ENCODE assay signal across 16 cellular contexts in the genomic region with DNA sequence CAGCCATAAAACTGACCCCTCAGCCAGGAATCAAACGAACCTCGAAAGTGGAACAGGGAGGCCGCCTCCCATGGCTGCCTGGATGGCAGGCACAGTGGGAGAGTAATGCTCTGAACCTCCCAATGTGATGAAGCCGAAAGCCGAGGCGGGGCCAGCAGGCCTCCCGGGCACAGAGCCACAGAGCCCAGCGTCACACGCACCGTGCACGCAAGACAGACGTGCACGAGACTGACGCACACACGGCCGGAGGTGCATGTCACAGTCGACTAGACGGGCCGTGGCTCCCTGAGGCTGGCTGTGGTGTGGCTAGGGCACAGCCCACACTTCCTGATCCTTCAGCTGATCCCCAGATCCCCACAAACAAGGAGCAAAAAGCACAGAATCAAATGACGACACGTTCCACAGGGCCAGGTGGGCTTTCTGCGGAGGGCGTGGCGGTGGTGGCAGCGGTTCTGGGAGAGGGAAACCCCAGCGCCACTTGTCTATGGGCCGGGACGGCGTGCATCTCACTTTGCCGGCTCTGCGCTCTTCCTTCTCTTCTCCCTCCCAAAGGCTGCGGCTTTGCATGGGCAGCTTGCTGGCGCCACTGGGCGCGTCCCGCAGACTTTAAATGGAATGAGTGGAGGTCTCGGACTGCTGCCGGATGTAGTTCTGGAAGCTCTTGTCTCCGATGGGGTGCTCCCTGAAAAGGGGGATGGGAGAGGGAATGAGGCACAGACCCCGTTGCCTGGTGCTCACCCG. TPM values are rescaled to one million over a fixed set of nuclear protein-coding genes. Genes with fewer than 3 reads are reported as not detected.
DNase-seq lines count a peak whose midpoint lies in the region; ATAC-seq and TF ChIP-seq lines count a peak whose summit lies in the region.
"Had no signal": no experiment of that assay in that cellular context is flagged by ENCODE, and none has a peak within 500 bp of the region (broad histone marks: within the 10 kb centered on the region; RNA-seq: fewer than 3 reads in every experiment).

No MANE protein-coding gene starts in this region.

- CTCF ChIA-PET in IMR-90 (lab: Yijun Ruan, JAX), result no interaction called here

- no peak for ATAC-seq in IMR-90 (ENCODE audit: low read depth)
- ATAC-seq: activated CD4-positive, CD25-positive, alpha-beta regulatory T cell treated with anti-CD3 and anti-CD28 coated beads, Interleukin-2, amount 50 U/mL, for 24 hours; pancreas had no signal

- no peak overlapping the region for H3K4me2 ChIP-seq in IMR-90 (ENCODE audit: low read depth, low read length)
- no peak overlapping the region for H3K4me2 ChIP-seq in neuronal stem cell (ENCODE audit: insufficient read depth, low read length, poor library complexity, severe bottlenecking)

- no peak overlapping the region for H2BK15ac ChIP-seq in IMR-90 (ENCODE audit: low read depth, low read length)
- no peak overlapping the region for H2BK15ac ChIP-seq in neuronal stem cell (ENCODE audit: low read length)

- H2AK9ac ChIP-seq in IMR-90 (replicated peaks; ENCODE audit: low read depth, low read length, poor library complexity), result peak overlapping the region; percentile 55

- H2AFZ ChIP-seq in IMR-90 (replicated peaks; ENCODE audit: low read length, poor library complexity) (peak overlapping the region; percentile 14), neuronal stem cell (ENCODE audit: low read length) (no peak overlapping the region)

- no peak for TF ChIP-seq POLR2A in IMR-90 (IDR thresholded peaks at IDR 0.05; ENCODE audit: low read depth, low read length)

- POLR2A ChIA-PET in IMR-90 (lab: Charles Lee; ENCODE audit: unreplicated experiment), result no interaction called here

- no peak overlapping the region for H3K27ac ChIP-seq in IMR-90 (ENCODE audit: insufficient read depth, low read length)
- H3K27ac ChIP-seq in neuronal stem cell (replicated peaks; ENCODE audit: low read length), result no peak overlapping the region
- no peak overlapping the region for H3K27ac ChIP-seq in colonic mucosa
- H3K27ac ChIP-seq: ascending aorta, pancreas, SJSA1, thoracic aorta had no signal

- H2BK120ac ChIP-seq in IMR-90 (ENCODE audit: low read depth, low read length), result no peak overlapping the region
- no peak overlapping the region for H2BK120ac ChIP-seq in neuronal stem cell (ENCODE audit: low read depth, low read length)

- DNase-seq in DMS153 (lab: John Stamatoyannopoulos, UW) (peak; percentile 16), IMR-90 (no peak), fibroblast of the aortic adventitia (ENCODE audit: low read depth) (peak; percentile 31), neuronal stem cell (ENCODE audit: low spot score) (no peak), NCI-H1694 (lab: John Stamatoyannopoulos, UW) (no peak), colonic mucosa (no peak), NCI-H2227 treated with DMSO at 0.1 percent for 48 hours (lab: John Stamatoyannopoulos, UW) (no peak)
- DNase-seq: foreskin melanocyte, GDM1, NCI-H1436, NCI-H226 had no signal

- no peak overlapping the region for H2AK5ac ChIP-seq in IMR-90 (ENCODE audit: low read depth, low read length)
- no peak overlapping the region for H2AK5ac ChIP-seq in neuronal stem cell (ENCODE audit: low read depth, low read length)

- H3K79me1 ChIP-seq in IMR-90 (ENCODE audit: low read depth in 1 of 2, low read length in 2 of 2) (peaks cover 6 to 60% of the 10 kb centered on the region in 2 experiments; a peak in 3 of 4 replicates), neuronal stem cell (ENCODE audit: low read depth, low read length) (no peaks in the 10 kb centered on the region)

- TF ChIP-seq CTCF in IMR-90 (conservative IDR thresholded peaks at IDR 0.05; ENCODE audit: low read depth, low read length), result no peak
- TF ChIP-seq CTCF in fibroblast of the aortic adventitia (IDR thresholded peaks at IDR 0.05; ENCODE audit: insufficient read depth, low read length), result no peak
- no peak for TF ChIP-seq CTCF in colonic mucosa (IDR thresholded peaks at IDR 0.05)

- H3K4me1 ChIP-seq in IMR-90 (ENCODE audit: control insufficient read depth, insufficient read depth, low read length) (peaks cover 10% of the 10 kb centered on the region), neuronal stem cell (ENCODE audit: control insufficient read depth in 2 of 2, insufficient read depth in 1 of 2, low read depth in 1 of 2, low read length in 2 of 2) (peaks cover 6 to 11% of the 10 kb centered on the region in 2 donors), colonic mucosa (no peaks in the 10 kb centered on the region)
- H3K4me1 ChIP-seq: pancreas had no signal

- H3K18ac ChIP-seq in IMR-90 (ENCODE audit: low read depth, low read length) (no peak overlapping the region), neuronal stem cell (ENCODE audit: low read length) (peak overlapping the region; percentile 42)

- in situ Hi-C loops in IMR-90 (cut with MboI; ENCODE audit: low sequenced_read_pairs), result no loop called here

- H2BK5ac ChIP-seq in IMR-90 (ENCODE audit: low read depth, low read length, poor library complexity, severe bottlenecking), result no peak overlapping the region
- no peak overlapping the region for H2BK5ac ChIP-seq in neuronal stem cell (ENCODE audit: low read length)

- dilution Hi-C loops in IMR-90 (cut with HindIII; ENCODE audit: low sequenced_read_pairs, unreplicated experiment), result no loop called here

- H4K91ac ChIP-seq in IMR-90 (ENCODE audit: insufficient read depth, low read depth, low read length) (no peak overlapping the region), neuronal stem cell (ENCODE audit: low read depth, low read length, poor library complexity) (no peak overlapping the region)

- H3K9me3 ChIP-seq in IMR-90 (ENCODE audit: control insufficient read depth, insufficient read depth, low read length) (no peaks in the 10 kb centered on the region), neuronal stem cell (replicated peaks in 1 of 2; ENCODE audit: control insufficient read depth in 2 of 2, insufficient read depth in 1 of 2, low read depth in 1 of 2, low read length in 2 of 2) (peaks cover 0 to 6% of the 10 kb centered on the region in 2 donors), colonic mucosa (no peaks in the 10 kb centered on the region)
- H3K9me3 ChIP-seq: ascending aorta, pancreas, SJSA1, thoracic aorta had no signal

- H3K4me3 ChIP-seq in IMR-90 (ENCODE audit: insufficient read depth, low read depth, low read length), result no peak overlapping the region
- no peak overlapping the region for H3K4me3 ChIP-seq in fibroblast of the aortic adventitia (ENCODE audit: low read depth, low read length)
- H3K4me3 ChIP-seq in neuronal stem cell (ENCODE audit: low read length in 2 of 2), result no peak overlapping the region
- no peak overlapping the region for H3K4me3 ChIP-seq in colonic mucosa
- H3K4me3 ChIP-seq: ascending aorta, pancreas, SJSA1, thoracic aorta had no signal

- H2BK12ac ChIP-seq in neuronal stem cell (ENCODE audit: low read length), result no peak overlapping the region

- H3K36me3 ChIP-seq in IMR-90 (ENCODE audit: control insufficient read depth, insufficient read depth, low read length) (peaks cover 72% of the 10 kb centered on the region), neuronal stem cell (replicated peaks in 1 of 2; ENCODE audit: control insufficient read depth in 2 of 2, insufficient read depth in 2 of 2, low read length in 2 of 2) (peaks cover 12 to 76% of the 10 kb centered on the region in 2 donors), colonic mucosa (no peaks in the 10 kb centered on the region)
- H3K36me3 ChIP-seq: pancreas had no signal

- peaks cover 33% of the 10 kb centered on the region for H3K9me1 ChIP-seq in IMR-90 (ENCODE audit: insufficient read depth, low read length)

- WGBS in IMR-90 (ENCODE audit: extremely low coverage in 2 of 2, insufficient read length in 1 of 2), 2 experiments, result 92% methylated on average over 16 of the region's 41 CpGs; no CpG with 5 or more reads in 1 of the 2 experiments
- WGBS in neuronal stem cell (ENCODE audit: extremely low coverage in 2 of 2, insufficient read length in 2 of 2, insufficient replicate concordance in 1 of 2), 2 donors, result no CpG with 5 or more reads among the region's 41 CpGs

- TF ChIP-seq RAD21 in IMR-90 (IDR thresholded peaks at IDR 0.05; ENCODE audit: low read length), result no peak

- peaks cover 17% of the 10 kb centered on the region for H4K20me1 ChIP-seq in IMR-90 (ENCODE audit: insufficient read depth, low read length)

- H4K5ac ChIP-seq in IMR-90 (ENCODE audit: low read depth, low read length), result no peak overlapping the region

- no peak overlapping the region for H3K56ac ChIP-seq in IMR-90 (ENCODE audit: extremely low read depth, insufficient read depth, low read length)

- no peak overlapping the region for H3K4ac ChIP-seq in IMR-90 (ENCODE audit: low read depth, low read length)
- H3K4ac ChIP-seq in neuronal stem cell (ENCODE audit: low read length), result no peak overlapping the region

- no peak overlapping the region for H3K23ac ChIP-seq in IMR-90 (ENCODE audit: low read depth, low read length)
- no peak overlapping the region for H3K23ac ChIP-seq in neuronal stem cell (ENCODE audit: low read depth, low read length, poor library complexity)

- no peak overlapping the region for H3K14ac ChIP-seq in IMR-90 (replicated peaks; ENCODE audit: low read depth, low read length)
- no peak overlapping the region for H3K14ac ChIP-seq in neuronal stem cell (ENCODE audit: low read length)

- no peak overlapping the region for H2BK20ac ChIP-seq in IMR-90 (ENCODE audit: low read depth, low read length)

- no TSS peak for BruUV-seq in IMR-90 (replicated peaks; lab: Mats Ljungman, UMichigan)

- H3K27me3 ChIP-seq in IMR-90 (ENCODE audit: control insufficient read depth, insufficient read depth, low read length) (no peaks in the 10 kb centered on the region), neuronal stem cell (ENCODE audit: control insufficient read depth in 3 of 3, insufficient read depth in 3 of 3, low read depth in 1 of 3, low read length in 3 of 3) (no peaks in the 10 kb centered on the region), colonic mucosa (no peaks in the 10 kb centered on the region)
- H3K27me3 ChIP-seq: ascending aorta, pancreas, SJSA1 had no signal

- H4K8ac ChIP-seq in IMR-90 (ENCODE audit: low read depth in 2 of 2, low read length in 2 of 2) (no peak overlapping the region), neuronal stem cell (ENCODE audit: low read depth, low read length) (no peak overlapping the region)

- H3K9ac ChIP-seq in IMR-90 (ENCODE audit: low read depth, low read length) (no peak overlapping the region), neuronal stem cell (ENCODE audit: low read depth, low read length, poor library complexity) (peak overlapping the region; percentile 63), colonic mucosa (ENCODE audit: low read depth in 2 of 2, low read length in 2 of 2) (no peak overlapping the region)

- intact Hi-C loops in IMR-90 (cut with micrococcal nuclease), result no loop called here
- intact Hi-C loops in colonic mucosa (cut with DNase I), result no loop called here

TF ChIP-seq in IMR-90, 13 proteins besides CTCF, POLR2A, EP300 and RAD21 (continues in another document):
- no peak for TF ChIP-seq BHLHE40 (IDR thresholded peaks at IDR 0.05; ENCODE audit: low read depth, low read length)

RNA-seq across cellular contexts. Expression of gene C13orf46, which starts 5.0 kb away (rescaled TPM):
- total RNA-seq in IMR-90 (2012; rRNA removed) (under 0.01 TPM in 2 replicates), fibroblast of the aortic adventitia (ENCODE audit: low replicate concordance) (0.16 and 0.27 TPM in 2 replicates), colonic mucosa (under 1 TPM; 0.24 to 0.44 TPM)
- 2.1 and 2.5 TPM in 2 replicates for polyA plus RNA-seq in IMR-90 (2012; rRNA removed)
- polyA plus RNA-seq in IMR-90 (2012; cell fraction: cytosol; rRNA removed), result 1.7 and 1.8 TPM in 2 replicates
- polyA plus RNA-seq in IMR-90 (2012; cell fraction: nucleus; rRNA removed; ENCODE audit: low replicate concordance), result 8.9 and 10.0 TPM in 2 replicates
- polyA plus RNA-seq in neuronal stem cell (2013, experiment 1 of 2), result 0.03 TPM
- 0.04 TPM for polyA plus RNA-seq in neuronal stem cell (2013, experiment 2 of 2)
- total RNA-seq: SJSA1 had no signal

Comparison
In these comparisons a context has a peak if more than half of its experiments do, and no peak if none do; other contexts are left out.
1. DNase-seq: peak in DMS153 (single experiment) and fibroblast of the aortic adventitia (single experiment); none in IMR-90 (single experiment), neuronal stem cell (single experiment), NCI-H1694 (single experiment), colonic mucosa (single experiment) and NCI-H2227 treated with DMSO at 0.1 percent for 48 hours (single experiment).